ENCODE assay signal across 13 cellular contexts in the genomic region with DNA sequence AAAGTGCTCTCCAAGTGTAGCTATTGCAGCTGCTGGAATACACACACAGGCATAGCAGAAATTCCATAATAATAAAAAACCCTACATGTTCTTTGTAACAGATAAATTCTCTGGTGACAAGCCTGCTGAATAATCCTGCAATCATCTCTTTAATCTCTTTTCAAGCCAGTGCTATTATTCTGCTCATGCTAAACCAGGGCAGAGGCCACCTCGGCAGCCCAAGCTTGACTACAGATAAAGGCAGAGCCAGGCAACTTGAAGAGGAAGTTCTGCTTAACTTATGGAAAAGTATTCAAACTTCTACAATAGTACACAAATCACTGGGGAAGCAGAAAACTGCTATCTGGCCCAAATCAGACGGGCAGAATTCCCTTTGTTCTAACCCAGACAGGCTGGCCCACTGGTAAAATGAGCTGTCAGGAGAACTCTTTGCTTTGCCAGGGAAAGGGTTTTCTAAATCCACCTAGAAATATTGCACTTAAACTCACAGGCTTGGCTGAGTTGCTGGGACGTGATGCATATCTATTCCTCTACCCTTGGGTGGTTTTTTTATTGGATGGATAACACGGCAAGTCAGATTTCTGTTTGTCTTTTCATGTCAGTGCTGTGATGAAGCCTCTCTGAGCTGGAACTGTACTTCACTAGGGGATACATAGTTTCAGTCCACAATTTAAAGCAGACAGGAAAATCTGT.
A peak's percentile ranks its signal among the peaks of the same experiment; 100 is the strongest.
DNase-seq lines count a peak whose midpoint lies in the region; TF ChIP-seq lines count a peak whose summit lies in the region.
"Had no signal": no experiment of that assay in that cellular context is flagged by ENCODE, and none has a peak within 500 bp of the region (broad histone marks: within the 10 kb centered on the region; RNA-seq: fewer than 3 reads in every experiment).

No MANE protein-coding gene starts in this region.

- peak; percentile 77 for DNase-seq in AG10803 (ENCODE audit: low read depth)
- no peak for DNase-seq in SJCRH30
- no peak for DNase-seq in esophagus squamous epithelium (lab: John Stamatoyannopoulos, UW)
- peak; percentile 32 for DNase-seq in non-pigmented ciliary epithelial cell (ENCODE audit: low read depth)
- DNase-seq in T-helper 9 cell = no peak
- no peak for DNase-seq in chondrocyte (ENCODE audit: low spot score)
- DNase-seq in uterus = no peak
- no peak for DNase-seq in OCI-M2 (lab: John Stamatoyannopoulos, UW; ENCODE audit: unreplicated experiment)
- DNase-seq: activated CD4-positive, alpha-beta T cell treated with anti-CD3 and anti-CD28 coated beads, Interleukin-2, amount 10 ng/mL, durations not matched to agents 7 days and 5 days; H7; NCI-H524 had no signal

- peaks cover 31% of the 10 kb centered on the region for H3K4me1 Mint-ChIP-seq in chondrocyte (ENCODE audit: low read depth)
- H3K4me1 Mint-ChIP-seq: activated CD4-positive, alpha-beta T cell treated with anti-CD3 and anti-CD28 coated beads, Interleukin-2, amount 10 ng/mL, durations not matched to agents 7 days and 5 days had no signal

- H3K4me3 ChIP-seq in AG10803 (ENCODE audit: low read length) (peak overlapping the region; percentile 7), SJCRH30 (no peak overlapping the region), esophagus squamous epithelium (no peak overlapping the region), uterus (no peak overlapping the region)

- 25 to 33% methylated on average over 3 to 4 of the region's 4 CpGs for WGBS in esophagus squamous epithelium, 2 donors

- H3K36me3 ChIP-seq in SJCRH30 = no peaks in the 10 kb centered on the region
- no peaks in the 10 kb centered on the region for H3K36me3 ChIP-seq in esophagus squamous epithelium
- H3K36me3 ChIP-seq in uterus = no peaks in the 10 kb centered on the region

- H3K9me3 ChIP-seq in SJCRH30 (replicated peaks) = no peaks in the 10 kb centered on the region
- H3K9me3 ChIP-seq in esophagus squamous epithelium = no peaks in the 10 kb centered on the region
- no peaks in the 10 kb centered on the region for H3K9me3 ChIP-seq in uterus

- H3K4me3 Mint-ChIP-seq in chondrocyte (ENCODE audit: unreplicated experiment) = no peak overlapping the region
- H3K4me3 Mint-ChIP-seq: activated CD4-positive, alpha-beta T cell treated with anti-CD3 and anti-CD28 coated beads, Interleukin-2, amount 10 ng/mL, durations not matched to agents 7 days and 5 days had no signal

- H3K27ac ChIP-seq in SJCRH30 (peak overlapping the region; percentile 37; the same call in 1 of the 2 replicates), esophagus squamous epithelium (peak overlapping the region; percentile 24 to 65 (median 52)), uterus (peak overlapping the region in 1 of 2 donors; percentile 8)
- H3K27ac ChIP-seq: C4-2B had no signal

- H3K4me1 ChIP-seq in SJCRH30 (peaks cover 41% of the 10 kb centered on the region), esophagus squamous epithelium (peaks cover 23 to 78% (median 56%) of the 10 kb centered on the region in 3 donors), uterus (peaks cover 0 to 12% of the 10 kb centered on the region in 2 donors)

- no peaks in the 10 kb centered on the region for H3K27me3 ChIP-seq in SJCRH30
- H3K27me3 ChIP-seq in esophagus squamous epithelium = no peaks in the 10 kb centered on the region
- H3K27me3 ChIP-seq in uterus = no peaks in the 10 kb centered on the region

- intact Hi-C loops in esophagus squamous epithelium (cut with DNase I) = no loop called here
- intact Hi-C loops in uterus (cut with DNase I; ENCODE audit: low total_unique reads) = no loop called here

- TF ChIP-seq POLR2A in esophagus squamous epithelium (IDR thresholded peaks at IDR 0.05) = no peak
- no peak for TF ChIP-seq POLR2A in uterus (IDR thresholded peaks at IDR 0.05)

- no peaks in the 10 kb centered on the region for H3K36me3 Mint-ChIP-seq in chondrocyte (ENCODE audit: low read depth)

- no peaks in the 10 kb centered on the region for H3K9me3 Mint-ChIP-seq in chondrocyte (ENCODE audit: low read depth)
- H3K9me3 Mint-ChIP-seq: activated CD4-positive, alpha-beta T cell treated with anti-CD3 and anti-CD28 coated beads, Interleukin-2, amount 10 ng/mL, durations not matched to agents 7 days and 5 days; activated naive CD4-positive, alpha-beta T cell treated with anti-CD3 and anti-CD28 coated beads, Interleukin-2, amount 50 U/mL, for 72 hours had no signal

- H3K27me3 Mint-ChIP-seq in chondrocyte (ENCODE audit: low read depth) = no peaks in the 10 kb centered on the region
- H3K27me3 Mint-ChIP-seq: activated CD4-positive, alpha-beta T cell treated with anti-CD3 and anti-CD28 coated beads, Interleukin-2, amount 10 ng/mL, durations not matched to agents 7 days and 5 days had no signal

- no peak overlapping the region for H3K27ac Mint-ChIP-seq in chondrocyte (ENCODE audit: unreplicated experiment)
- H3K27ac Mint-ChIP-seq: activated CD4-positive, alpha-beta T cell treated with anti-CD3 and anti-CD28 coated beads, Interleukin-2, amount 10 ng/mL, durations not matched to agents 7 days and 5 days; activated naive CD4-positive, alpha-beta T cell treated with anti-CD3 and anti-CD28 coated beads, Interleukin-2, amount 50 U/mL, for 72 hours had no signal

- TF ChIP-seq CTCF in AG10803 (conservative IDR thresholded peaks at IDR 0.05; ENCODE audit: low read length) (no peak), esophagus squamous epithelium (IDR thresholded peaks at IDR 0.05) (no peak), chondrocyte (IDR thresholded peaks at IDR 0.05) (no peak), uterus (IDR thresholded peaks at IDR 0.05) (no peak)

Comparison
In these comparisons a context has a peak if more than half of its experiments do, and no peak if none do; other contexts are left out.
1. DNase-seq: peak in AG10803 (single experiment) and non-pigmented ciliary epithelial cell (single experiment); none in SJCRH30 (0 of 2), esophagus squamous epithelium (single experiment), T-helper 9 cell (single experiment), chondrocyte (single experiment), uterus (0 of 2) and OCI-M2 (single experiment).